In genomic region chr1:168949672-168950071, GRCh38 we compare ENCODE assay signal across 32 cellular contexts.
"Had no signal": no experiment of that assay in that cellular context is flagged by ENCODE, and none has a peak within 500 bp of the region (broad histone marks: within the 10 kb centered on the region; RNA-seq: fewer than 3 reads in every experiment).

No MANE protein-coding gene starts in this region.

- H3K4me1 ChIP-seq: SJCRH30 had no signal

- H3K27me3 ChIP-seq: SJCRH30 had no signal

- H2AFZ ChIP-seq: PC-9 had no signal

- H3K9ac ChIP-seq: KMS-11 had no signal

- H3K36me3 ChIP-seq: SJCRH30 had no signal

- H3K4me2 ChIP-seq: KMS-11, PC-9 had no signal

- FAIRE-seq: RCC 7860 had no signal

- H3K4me3 ChIP-seq: PC-9, SJCRH30 had no signal

- DNase-seq: Karpas-422, KBM-7, MM.1S, MV-4-11, NCI-H1092, NCI-H1105, NCI-H1417 treated with DMSO at 0.1 percent for 48 hours, NCI-H146, NCI-H187, NCI-H1930, NCI-H2029 treated with DMSO at 0.1 percent for 48 hours, NCI-H2081 treated with DMSO at 0.1 percent for 48 hours, NCI-H2107, NCI-H2171, NCI-H226, NCI-H446 treated with DMSO at 0.1 percent for 48 hours, NCI-H510A, NCI-H526, NCI-H69, NCI-H748 treated with DMSO at 0.1 percent for 48 hours, NCI-H82, PC-9, SHP77, SIG-M5, SJCRH30, SW 1271, T-helper 1 cell had no signal

- H3K9me3 ChIP-seq: SJCRH30 had no signal

- H3K27ac ChIP-seq: KMS-11, PC-9, RWPE1, SJCRH30 had no signal

- ATAC-seq: Panc1, Right ventricle myocardium inferior had no signal
